1 cellular context compared by ENCODE assay signal in genomic region chr22:19717691-19718254, GRCh38.
A peak's percentile ranks its signal among the peaks of the same experiment; 100 is the strongest.
TF ChIP-seq lines count a peak whose summit lies in the region.

No MANE protein-coding gene starts in this region.

TF ChIP-seq in K562, 482 proteins besides CTCF, POLR2A, EP300 and RAD21 (continued from another document and continues in another):
- no peak; the same call in 1 of the 2 replicates for TF ChIP-seq CEBPZ (IDR thresholded peaks at IDR 0.05; ENCODE audit: borderline replicate concordance, low read depth, low read length)
- TF ChIP-seq SRSF9 (IDR thresholded peaks at IDR 0.05; ENCODE audit: borderline replicate concordance, low read depth, low read length): no peak
- no peak for TF ChIP-seq TFE3 (CRISPR knock-in tag; IDR thresholded peaks at IDR 0.05)
- TF ChIP-seq EGR1 (conservative IDR thresholded peaks at IDR 0.05): peak; percentile 67
- TF ChIP-seq TRIM25 (IDR thresholded peaks at IDR 0.05; ENCODE audit: borderline replicate concordance): 0 out of 2 replicates have a peak, but pooled peaks have one; percentile 79
- TF ChIP-seq GABPB1 (CRISPR knock-in tag; IDR thresholded peaks at IDR 0.05): no peak
- TF ChIP-seq SLC30A9 (CRISPR knock-in tag; IDR thresholded peaks at IDR 0.05): no peak
- no peak for TF ChIP-seq PHB (CRISPR knock-in tag; IDR thresholded peaks at IDR 0.05)
- peak; percentile 100 for TF ChIP-seq KDM2B (CRISPR knock-in tag; IDR thresholded peaks at IDR 0.05)
- TF ChIP-seq SIRT6 (IDR thresholded peaks at IDR 0.05; ENCODE audit: low read depth, low read length): no peak
- TF ChIP-seq TARDBP (IDR thresholded peaks at IDR 0.05): no peak
- no peak for TF ChIP-seq ZNF134 (CRISPR knock-in tag; conservative IDR thresholded peaks at IDR 0.05)
- no peak for TF ChIP-seq ELF1 (tag; IDR thresholded peaks at IDR 0.05)
- no peak; the same call in 1 of the 2 replicates for TF ChIP-seq MEF2D (tag; conservative IDR thresholded peaks at IDR 0.05; ENCODE audit: low read depth)
- TF ChIP-seq MAFF (IDR thresholded peaks at IDR 0.05; ENCODE audit: low read length): no peak
- no peak for TF ChIP-seq GTF2B (IDR thresholded peaks at IDR 0.05; ENCODE audit: extremely low read depth, insufficient read length)
- no peak for TF ChIP-seq SMAD1 (IDR thresholded peaks at IDR 0.05; ENCODE audit: low read depth, low read length, partially characterized antibody)
- TF ChIP-seq ZBTB12 (CRISPR knock-in tag; IDR thresholded peaks at IDR 0.05): no peak
- no peak for TF ChIP-seq ZBTB40 (IDR thresholded peaks at IDR 0.05)
- TF ChIP-seq ZBTB40 (CRISPR knock-in tag; IDR thresholded peaks at IDR 0.05): no peak
- no peak for TF ChIP-seq HEY1 (CRISPR knock-in tag; IDR thresholded peaks at IDR 0.05; ENCODE audit: borderline replicate concordance)
- TF ChIP-seq ARID3B (CRISPR knock-in tag; IDR thresholded peaks at IDR 0.05; ENCODE audit: borderline replicate concordance): no peak
- TF ChIP-seq ETV5 (CRISPR knock-in tag; IDR thresholded peaks at IDR 0.05; ENCODE audit: low read depth): no peak
- TF ChIP-seq LEF1 (IDR thresholded peaks at IDR 0.05): no peak
- TF ChIP-seq ZNF212 (CRISPR knock-in tag; IDR thresholded peaks at IDR 0.05): no peak
- TF ChIP-seq U2AF1 (optimal IDR thresholded peaks at IDR 0.05; ENCODE audit: low read depth, low read length): no peak
- peak in 1 of 2 experiments; percentile 81; a peak in 1 of 4 replicates for TF ChIP-seq CSDE1 (IDR thresholded peaks at IDR 0.05)
- TF ChIP-seq FOXK2 (conservative IDR thresholded peaks at IDR 0.05 in 1 of 2, IDR thresholded peaks at IDR 0.05 in 1 of 2; ENCODE audit: low read depth in 2 of 2): no peak
- TF ChIP-seq KDM4B (IDR thresholded peaks at IDR 0.05; ENCODE audit: borderline replicate concordance in 2 of 2, low read depth in 1 of 2): no peak
- no peak for TF ChIP-seq ARID4B (CRISPR knock-in tag; IDR thresholded peaks at IDR 0.05)
- no peak for TF ChIP-seq POLR2H (tag; IDR thresholded peaks at IDR 0.05; ENCODE audit: low read depth)
- no peak for TF ChIP-seq MTA3 (IDR thresholded peaks at IDR 0.05; ENCODE audit: borderline replicate concordance)
- TF ChIP-seq C11orf30 (IDR thresholded peaks at IDR 0.05; ENCODE audit: low read depth): no peak
- TF ChIP-seq SP2 (IDR thresholded peaks at IDR 0.05; ENCODE audit: extremely low read depth, low read depth, low read length, poor library complexity, severe bottlenecking): no peak
